Comparison of ENCODE assay signal across 22 cellular contexts in genomic region chr6:15810618-15811017, GRCh38.
"Had no signal": no experiment of that assay in that cellular context is flagged by ENCODE, and none has a peak within 500 bp of the region (broad histone marks: within the 10 kb centered on the region; RNA-seq: fewer than 3 reads in every experiment).

No MANE protein-coding gene starts in this region.

- DNase-seq: colonic mucosa; effector memory CD4-positive, alpha-beta T cell; erythroblast; esophagus squamous epithelium; foreskin melanocyte; glutamatergic neuron; heart right ventricle; hippocampal formation; left cardiac atrium; left lung; mesenchymal stem cell; mucosa of descending colon; naive thymus-derived CD4-positive, alpha-beta T cell; stimulated activated CD4-positive, alpha-beta T cell treated with anti-CD3 and anti-CD28 coated beads, Interleukin-12 subunit alpha, Interleukin-12 subunit beta, amount 100 ng/mL, for 4 hours; stimulated activated CD4-positive, alpha-beta T cell treated with anti-CD3 and anti-CD28 coated beads, Interleukin-1b, Interleukin-23, amount 100 ng/mL, for 48 hours; stimulated activated CD4-positive, alpha-beta T cell treated with anti-CD3 and anti-CD28 coated beads, Interleukin-4, amount 100 ng/mL, for 1 hour; stimulated activated naive CD4-positive, alpha-beta T cell treated with Interleukin-2 at 50 U/mL for 16 hours; substantia nigra; testis; tibial artery had no signal

- FAIRE-seq: endothelial cell of umbilical vein, islet of Langerhans had no signal
